ENCODE assay signal across 19 cellular contexts in the genomic region with DNA sequence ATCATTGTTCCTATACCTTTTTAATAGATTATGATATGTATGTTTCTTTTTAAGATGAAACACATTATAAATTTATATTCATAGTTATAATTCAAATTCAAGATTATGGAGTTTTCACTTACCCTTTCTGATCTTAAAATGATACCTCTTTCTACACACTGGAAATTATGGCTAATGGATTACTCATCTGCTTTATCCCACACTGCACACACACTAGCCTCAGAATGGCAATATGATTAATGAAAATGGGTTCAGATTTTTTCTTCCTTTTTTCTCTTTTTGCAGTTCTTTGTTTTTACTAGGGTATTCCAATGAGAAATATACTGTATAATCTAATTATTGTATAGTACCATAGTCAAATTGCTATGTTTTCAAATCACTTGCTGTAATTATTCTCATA.
"Had no signal": no experiment of that assay in that cellular context is flagged by ENCODE, and none has a peak within 500 bp of the region (broad histone marks: within the 10 kb centered on the region; RNA-seq: fewer than 3 reads in every experiment).

No MANE protein-coding gene starts in this region.

- H3K27ac Mint-ChIP-seq: activated naive CD8-positive, alpha-beta T cell treated with anti-CD3 and anti-CD28 coated beads for 36 hours; effector memory CD8-positive, alpha-beta T cell; natural killer cell; stimulated activated naive CD8-positive, alpha-beta T cell treated with anti-CD3 and anti-CD28 coated beads, Interleukin-15, Interleukin-2, amounts not matched to agents 100 ng/mL and 50 ng/mL, for 24 hours had no signal

- H3K27ac ChIP-seq: foreskin keratinocyte, left ventricle myocardium inferior, testis, upper lobe of left lung had no signal

- ATAC-seq: activated CD4-positive, CD25-positive, alpha-beta regulatory T cell treated with anti-CD3 and anti-CD28 coated beads, Interleukin-2, amount 50 U/mL, for 24 hours; effector memory CD8-positive, alpha-beta T cell; foreskin keratinocyte; natural killer cell; right cardiac atrium had no signal

- H3K9me3 ChIP-seq: testis, upper lobe of left lung had no signal

- FAIRE-seq: small intestine had no signal

- H3K4me1 ChIP-seq: left ventricle myocardium inferior, upper lobe of left lung had no signal

- H3K4me3 ChIP-seq: left ventricle myocardium inferior, testis, upper lobe of left lung had no signal

- H3K4me3 Mint-ChIP-seq: activated naive CD8-positive, alpha-beta T cell treated with anti-CD3 and anti-CD28 coated beads for 36 hours; effector memory CD8-positive, alpha-beta T cell; natural killer cell; stimulated activated naive CD8-positive, alpha-beta T cell treated with anti-CD3 and anti-CD28 coated beads, Interleukin-15, Interleukin-2, amounts not matched to agents 100 ng/mL and 50 ng/mL, for 24 hours had no signal

- H3K27me3 ChIP-seq: foreskin keratinocyte, testis, upper lobe of left lung had no signal

- H3K4me1 Mint-ChIP-seq: activated naive CD8-positive, alpha-beta T cell treated with anti-CD3 and anti-CD28 coated beads for 36 hours; natural killer cell had no signal

- H3K36me3 ChIP-seq: left ventricle myocardium inferior, upper lobe of left lung had no signal

- H3K27me3 Mint-ChIP-seq: effector memory CD8-positive, alpha-beta T cell; stimulated activated naive CD8-positive, alpha-beta T cell treated with anti-CD3 and anti-CD28 coated beads, Interleukin-15, Interleukin-2, amounts not matched to agents 100 ng/mL and 50 ng/mL, for 24 hours had no signal

- H3K9me3 Mint-ChIP-seq: stimulated activated naive CD8-positive, alpha-beta T cell treated with anti-CD3 and anti-CD28 coated beads, Interleukin-15, Interleukin-2, amounts not matched to agents 100 ng/mL and 50 ng/mL, for 24 hours had no signal

- H3K36me3 Mint-ChIP-seq: activated naive CD8-positive, alpha-beta T cell treated with anti-CD3 and anti-CD28 coated beads for 36 hours; natural killer cell had no signal

- DNase-seq: activated CD4-positive, alpha-beta T cell treated with anti-CD3 and anti-CD28 coated beads, Interleukin-2, amount 50 U/mL, for 1 hour; activated CD8-positive, alpha-beta memory T cell treated with anti-CD3 and anti-CD28 coated beads for 24 hours; activated gamma-delta T cell treated with Interleukin-2 at 50 U/mL for 16 hours; activated naive CD8-positive, alpha-beta T cell treated with anti-CD3 and anti-CD28 coated beads for 36 hours; amygdala; dermis blood vessel endothelial cell; effector memory CD8-positive, alpha-beta T cell; erythroblast; foreskin keratinocyte; glutamatergic neuron; left ventricle myocardium inferior; mesendoderm; natural killer cell; right cardiac atrium; small intestine; testis; upper lobe of left lung had no signal
